ENCODE assay signal across 8 cellular contexts in the genomic region with DNA sequence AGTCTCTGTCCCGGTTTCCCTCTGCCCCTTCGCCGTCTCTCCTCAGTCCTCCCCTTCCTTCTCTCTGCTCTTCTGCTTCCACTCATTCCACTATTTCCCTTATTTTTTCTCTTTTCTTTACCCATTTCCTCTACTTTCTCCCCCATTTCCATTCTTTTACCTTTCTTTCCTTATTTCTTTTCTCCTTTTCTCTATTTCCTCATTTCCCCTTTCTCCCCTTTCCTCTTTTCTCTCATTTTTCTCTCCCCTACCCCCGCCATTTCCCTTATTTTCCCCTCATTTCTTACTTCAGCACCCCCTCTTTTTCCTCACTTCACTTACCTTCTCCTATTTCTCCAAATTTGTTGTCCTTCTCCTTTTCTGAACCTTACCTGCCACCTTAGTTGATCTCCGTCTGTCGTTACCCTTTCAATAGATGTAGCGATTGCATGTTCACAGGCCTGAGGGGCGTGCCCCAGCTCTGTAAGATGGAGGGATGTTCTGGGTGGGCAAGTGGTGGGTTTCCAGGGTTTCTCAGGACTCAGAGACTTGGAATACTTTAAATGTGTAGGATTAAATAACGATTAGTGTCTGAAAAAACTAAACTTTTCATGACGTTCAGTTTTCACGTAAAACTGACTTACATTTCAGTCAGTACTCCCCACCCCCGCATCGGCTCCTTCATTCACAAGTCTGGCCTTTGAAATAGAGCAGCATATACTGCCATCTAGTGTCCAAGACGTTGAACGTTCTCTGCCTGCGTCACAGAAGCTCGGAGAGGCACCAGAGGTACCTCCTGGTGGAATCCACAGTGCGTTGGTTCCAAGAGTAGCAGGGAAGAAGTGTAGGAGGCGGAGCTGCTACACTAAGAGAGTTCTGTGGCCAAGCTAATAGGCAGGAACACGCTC. TPM values are rescaled to one million over a fixed set of nuclear protein-coding genes. Genes with fewer than 3 reads are reported as not detected.
DNase-seq lines count a peak whose midpoint lies in the region; ATAC-seq and TF ChIP-seq lines count a peak whose summit lies in the region.

No MANE protein-coding gene starts in this region.

- intact Hi-C loops in activated B cell treated with CpG ODN at 0.5 μM for 24 hours (cut with micrococcal nuclease): loop anchor here (1.0 to 10.0 kb wide), 15 partner anchors 35 to 883 kb away; partner anchors contain the start of genes PRPS1 and RBM41

- in situ Hi-C loops in ACHN (cut with HindIII; ENCODE audit: low pct_ligation_motif_present, low pct_unique_long_range_greater_than_20kb, low sequenced_read_pairs): no loop called here

- peak overlapping the region; percentile 87 for H3K4me3 Mint-ChIP-seq in activated B cell treated with CpG ODN at 0.5 μM for 24 hours

- H3K36me3 Mint-ChIP-seq in activated B cell treated with CpG ODN at 0.5 μM for 24 hours (ENCODE audit: low read depth): no peaks in the 10 kb centered on the region

- ATAC-seq in GM18861 (IDR thresholded peaks at IDR 0.05; ENCODE audit: unreplicated experiment) (peak; percentile 75), HG03159 (IDR thresholded peaks at IDR 0.05; ENCODE audit: unreplicated experiment) (peak; percentile 77), activated B cell treated with CpG ODN at 0.5 μM for 24 hours (ENCODE audit: low read depth) (peak; percentile 72)

- no peaks in the 10 kb centered on the region for H3K27me3 Mint-ChIP-seq in activated B cell treated with CpG ODN at 0.5 μM for 24 hours

- CTCF ChIA-PET in activated B cell treated with CpG ODN at 0.5 μM for 24 hours (lab: Charles Lee): interaction anchor here (0.9 to 8.7 kb wide), 16 partner anchors 11 to 903 kb away, joined by 3 to 146 read pairs (median 4); no protein-coding TSS in a partner anchor

- POLR2A ChIA-PET in activated B cell treated with CpG ODN at 0.5 μM for 24 hours (lab: Charles Lee): interaction anchor here (1.5 to 3.9 kb wide), 3 partner anchors 60 to 117 kb away, joined by 7 to 38 read pairs (median 35); no protein-coding TSS in a partner anchor

- peak; percentile 76 for DNase-seq in ACHN
- peak; percentile 45 for DNase-seq in NCI-H2196 treated with DMSO at 0.1 percent for 48 hours (lab: John Stamatoyannopoulos, UW; ENCODE audit: unreplicated experiment)
- DNase-seq in activated B cell treated with CpG ODN at 0.5 μM for 24 hours: peak; percentile 23
- peak; percentile 91 for DNase-seq in cerebellar cortex (ENCODE audit: low spot score)
- DNase-seq in islet precursor cell: peak; percentile 95
- DNase-seq in stimulated activated CD4-positive, alpha-beta T cell treated with anti-CD3 and anti-CD28 coated beads, Interleukin-12 subunit alpha, Interleukin-12 subunit beta, amount 100 ng/mL, for 4 hours: peak; percentile 61

- no peak for TF ChIP-seq CTCF in activated B cell treated with CpG ODN at 0.5 μM for 24 hours (IDR thresholded peaks at IDR 0.05)

- H3K4me1 Mint-ChIP-seq in activated B cell treated with CpG ODN at 0.5 μM for 24 hours: peaks cover 14% of the 10 kb centered on the region

- no peaks in the 10 kb centered on the region for H3K9me3 Mint-ChIP-seq in activated B cell treated with CpG ODN at 0.5 μM for 24 hours

- H3K27ac Mint-ChIP-seq in activated B cell treated with CpG ODN at 0.5 μM for 24 hours: peak overlapping the region; percentile 77

RNA-seq across cellular contexts. Expression of gene NCBP2L, which starts 0.6 kb away (rescaled TPM):
- not detected in 2 replicates for total RNA-seq in activated B cell treated with CpG ODN at 0.5 μM for 24 hours

RNA-seq across cellular contexts. Expression of gene TSC22D3, which starts 1.3 kb away (rescaled TPM):
- 80.6 and 80.8 TPM in 2 replicates for total RNA-seq in activated B cell treated with CpG ODN at 0.5 μM for 24 hours

RNA-seq across cellular contexts. Expression of gene MID2, which starts 48.8 kb away (rescaled TPM):
- total RNA-seq in activated B cell treated with CpG ODN at 0.5 μM for 24 hours: 2.1 and 3.3 TPM in 2 replicates

Comparison
In these comparisons a context has a peak if more than half of its experiments do, and no peak if none do; other contexts are left out.
1. Peak in every context shown above with its lines: DNase-seq and ATAC-seq.
2. DNase-seq: peak in every context shown above with its lines; median percentile 95 in islet precursor cell; 91 in cerebellar cortex; 76 in ACHN; 61 in stimulated activated CD4-positive, alpha-beta T cell treated with anti-CD3 and anti-CD28 coated beads, Interleukin-12 subunit alpha, Interleukin-12 subunit beta, amount 100 ng/mL, for 4 hours; 45 in NCI-H2196 treated with DMSO at 0.1 percent for 48 hours; 23 in activated B cell treated with CpG ODN at 0.5 μM for 24 hours.